1 cellular context compared by ENCODE assay signal in the genomic region with DNA sequence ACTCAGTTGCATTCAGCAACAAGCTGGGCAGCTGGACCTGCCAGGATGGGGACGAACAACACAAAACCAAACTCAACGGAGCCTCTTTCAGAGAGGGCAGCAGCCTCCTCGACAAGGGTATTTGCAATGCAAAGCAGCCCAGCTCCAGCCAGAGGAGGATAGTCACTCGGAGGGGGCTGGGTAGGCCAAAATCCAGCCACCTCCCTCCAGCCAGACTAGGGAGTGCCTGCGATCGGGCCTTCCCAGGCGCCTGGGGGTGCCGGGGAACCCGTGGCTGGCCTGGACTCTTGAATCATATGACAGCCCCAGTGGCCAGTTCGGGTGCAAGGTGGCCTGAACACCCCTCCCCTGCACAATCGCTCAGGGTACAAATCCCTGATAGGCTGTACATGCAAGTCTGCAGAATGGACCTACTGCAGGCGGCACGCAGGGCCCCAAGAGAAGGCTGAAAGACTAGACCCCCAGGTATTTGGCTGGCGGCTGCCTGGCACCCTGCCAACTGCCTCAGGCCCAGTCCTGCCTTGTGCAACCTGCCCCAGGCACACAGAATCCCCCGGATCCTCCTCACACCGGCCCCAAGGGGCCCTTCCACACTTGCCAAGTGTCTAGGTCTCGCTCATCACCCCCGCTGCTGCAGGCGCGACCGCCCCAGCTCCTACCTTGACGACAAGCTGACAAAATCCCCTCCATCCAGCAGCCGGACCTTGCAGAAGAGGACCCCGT.
A peak's percentile ranks its signal among the peaks of the same experiment; 100 is the strongest.
TF ChIP-seq lines count a peak whose summit lies in the region.

No MANE protein-coding gene starts in this region.

TF ChIP-seq in HepG2, 621 proteins besides CTCF, POLR2A, EP300 and RAD21 (continued from another document and continues in another):
- TF ChIP-seq, protein P1, sequence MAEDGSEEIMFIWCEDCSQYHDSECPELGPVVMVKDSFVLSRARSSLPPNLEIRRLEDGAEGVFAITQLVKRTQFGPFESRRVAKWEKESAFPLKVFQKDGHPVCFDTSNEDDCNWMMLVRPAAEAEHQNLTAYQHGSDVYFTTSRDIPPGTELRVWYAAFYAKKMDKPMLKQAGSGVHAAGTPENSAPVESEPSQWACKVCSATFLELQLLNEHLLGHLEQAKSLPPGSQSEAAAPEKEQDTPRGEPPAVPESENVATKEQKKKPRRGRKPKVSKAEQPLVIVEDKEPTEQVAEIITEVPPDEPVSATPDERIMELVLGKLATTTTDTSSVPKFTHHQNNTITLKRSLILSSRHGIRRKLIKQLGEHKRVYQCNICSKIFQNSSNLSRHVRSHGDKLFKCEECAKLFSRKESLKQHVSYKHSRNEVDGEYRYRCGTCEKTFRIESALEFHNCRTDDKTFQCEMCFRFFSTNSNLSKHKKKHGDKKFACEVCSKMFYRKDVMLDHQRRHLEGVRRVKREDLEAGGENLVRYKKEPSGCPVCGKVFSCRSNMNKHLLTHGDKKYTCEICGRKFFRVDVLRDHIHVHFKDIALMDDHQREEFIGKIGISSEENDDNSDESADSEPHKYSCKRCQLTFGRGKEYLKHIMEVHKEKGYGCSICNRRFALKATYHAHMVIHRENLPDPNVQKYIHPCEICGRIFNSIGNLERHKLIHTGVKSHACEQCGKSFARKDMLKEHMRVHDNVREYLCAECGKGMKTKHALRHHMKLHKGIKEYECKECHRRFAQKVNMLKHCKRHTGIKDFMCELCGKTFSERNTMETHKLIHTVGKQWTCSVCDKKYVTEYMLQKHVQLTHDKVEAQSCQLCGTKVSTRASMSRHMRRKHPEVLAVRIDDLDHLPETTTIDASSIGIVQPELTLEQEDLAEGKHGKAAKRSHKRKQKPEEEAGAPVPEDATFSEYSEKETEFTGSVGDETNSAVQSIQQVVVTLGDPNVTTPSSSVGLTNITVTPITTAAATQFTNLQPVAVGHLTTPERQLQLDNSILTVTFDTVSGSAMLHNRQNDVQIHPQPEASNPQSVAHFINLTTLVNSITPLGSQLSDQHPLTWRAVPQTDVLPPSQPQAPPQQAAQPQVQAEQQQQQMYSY (CRISPR knock-in tag; IDR thresholded peaks at IDR 0.05), result no peak
- no peak for TF ChIP-seq ELF3 (CRISPR knock-in tag; IDR thresholded peaks at IDR 0.05)
- no peak for TF ChIP-seq ZZZ3 (CRISPR knock-in tag; IDR thresholded peaks at IDR 0.05; ENCODE audit: borderline replicate concordance)
- TF ChIP-seq CEBPB (IDR thresholded peaks at IDR 0.05; ENCODE audit: borderline replicate concordance, low read depth, low read length), result peak; percentile 57
- TF ChIP-seq ARNT (IDR thresholded peaks at IDR 0.05), result no peak
- TF ChIP-seq ZNF891 (CRISPR knock-in tag; IDR thresholded peaks at IDR 0.05), result no peak
- no peak for TF ChIP-seq MATR3 (CRISPR knock-in tag; IDR thresholded peaks at IDR 0.05)
- TF ChIP-seq FOXP1 (IDR thresholded peaks at IDR 0.05), result no peak
- no peak for TF ChIP-seq FOXP1 (CRISPR knock-in tag; IDR thresholded peaks at IDR 0.05)
- TF ChIP-seq ZNF20 (CRISPR knock-in tag; IDR thresholded peaks at IDR 0.05), result no peak
- TF ChIP-seq, protein P2, sequence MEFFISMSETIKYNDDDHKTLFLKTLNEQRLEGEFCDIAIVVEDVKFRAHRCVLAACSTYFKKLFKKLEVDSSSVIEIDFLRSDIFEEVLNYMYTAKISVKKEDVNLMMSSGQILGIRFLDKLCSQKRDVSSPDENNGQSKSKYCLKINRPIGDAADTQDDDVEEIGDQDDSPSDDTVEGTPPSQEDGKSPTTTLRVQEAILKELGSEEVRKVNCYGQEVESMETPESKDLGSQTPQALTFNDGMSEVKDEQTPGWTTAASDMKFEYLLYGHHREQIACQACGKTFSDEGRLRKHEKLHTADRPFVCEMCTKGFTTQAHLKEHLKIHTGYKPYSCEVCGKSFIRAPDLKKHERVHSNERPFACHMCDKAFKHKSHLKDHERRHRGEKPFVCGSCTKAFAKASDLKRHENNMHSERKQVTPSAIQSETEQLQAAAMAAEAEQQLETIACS (CRISPR knock-in tag; IDR thresholded peaks at IDR 0.05), result no peak
- TF ChIP-seq RORA (CRISPR knock-in tag; IDR thresholded peaks at IDR 0.05), result no peak
- TF ChIP-seq ZFY (CRISPR knock-in tag; IDR thresholded peaks at IDR 0.05), result no peak
- TF ChIP-seq RFX5 (IDR thresholded peaks at IDR 0.05; ENCODE audit: low read depth, low read length), result no peak
- TF ChIP-seq ZBTB42 (CRISPR knock-in tag; IDR thresholded peaks at IDR 0.05), result no peak
- TF ChIP-seq, protein P3, sequence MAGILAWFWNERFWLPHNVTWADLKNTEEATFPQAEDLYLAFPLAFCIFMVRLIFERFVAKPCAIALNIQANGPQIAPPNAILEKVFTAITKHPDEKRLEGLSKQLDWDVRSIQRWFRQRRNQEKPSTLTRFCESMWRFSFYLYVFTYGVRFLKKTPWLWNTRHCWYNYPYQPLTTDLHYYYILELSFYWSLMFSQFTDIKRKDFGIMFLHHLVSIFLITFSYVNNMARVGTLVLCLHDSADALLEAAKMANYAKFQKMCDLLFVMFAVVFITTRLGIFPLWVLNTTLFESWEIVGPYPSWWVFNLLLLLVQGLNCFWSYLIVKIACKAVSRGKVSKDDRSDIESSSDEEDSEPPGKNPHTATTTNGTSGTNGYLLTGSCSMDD (CRISPR knock-in tag; IDR thresholded peaks at IDR 0.05), result no peak
- peak; percentile 30; the same call in 1 of the 2 replicates for TF ChIP-seq HIVEP1 (CRISPR knock-in tag; IDR thresholded peaks at IDR 0.05)
- no peak for TF ChIP-seq RARG (CRISPR knock-in tag; IDR thresholded peaks at IDR 0.05; ENCODE audit: low read depth)
- TF ChIP-seq, protein P4, sequence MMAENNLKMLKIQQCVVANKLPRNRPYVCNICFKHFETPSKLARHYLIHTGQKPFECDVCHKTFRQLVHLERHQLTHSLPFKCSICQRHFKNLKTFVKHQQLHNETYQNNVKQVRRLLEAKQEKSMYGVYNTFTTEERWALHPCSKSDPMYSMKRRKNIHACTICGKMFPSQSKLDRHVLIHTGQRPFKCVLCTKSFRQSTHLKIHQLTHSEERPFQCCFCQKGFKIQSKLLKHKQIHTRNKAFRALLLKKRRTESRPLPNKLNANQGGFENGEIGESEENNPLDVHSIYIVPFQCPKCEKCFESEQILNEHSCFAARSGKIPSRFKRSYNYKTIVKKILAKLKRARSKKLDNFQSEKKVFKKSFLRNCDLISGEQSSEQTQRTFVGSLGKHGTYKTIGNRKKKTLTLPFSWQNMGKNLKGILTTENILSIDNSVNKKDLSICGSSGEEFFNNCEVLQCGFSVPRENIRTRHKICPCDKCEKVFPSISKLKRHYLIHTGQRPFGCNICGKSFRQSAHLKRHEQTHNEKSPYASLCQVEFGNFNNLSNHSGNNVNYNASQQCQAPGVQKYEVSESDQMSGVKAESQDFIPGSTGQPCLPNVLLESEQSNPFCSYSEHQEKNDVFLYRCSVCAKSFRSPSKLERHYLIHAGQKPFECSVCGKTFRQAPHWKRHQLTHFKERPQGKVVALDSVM (CRISPR knock-in tag; IDR thresholded peaks at IDR 0.05), result peak; percentile 43; the same call in 1 of the 2 replicates
- TF ChIP-seq SRY (CRISPR knock-in tag; IDR thresholded peaks at IDR 0.05), result no peak
- peak; percentile 43; the same call in 1 of the 2 replicates for TF ChIP-seq MEIS2 (CRISPR knock-in tag; IDR thresholded peaks at IDR 0.05)
- TF ChIP-seq, protein P5, sequence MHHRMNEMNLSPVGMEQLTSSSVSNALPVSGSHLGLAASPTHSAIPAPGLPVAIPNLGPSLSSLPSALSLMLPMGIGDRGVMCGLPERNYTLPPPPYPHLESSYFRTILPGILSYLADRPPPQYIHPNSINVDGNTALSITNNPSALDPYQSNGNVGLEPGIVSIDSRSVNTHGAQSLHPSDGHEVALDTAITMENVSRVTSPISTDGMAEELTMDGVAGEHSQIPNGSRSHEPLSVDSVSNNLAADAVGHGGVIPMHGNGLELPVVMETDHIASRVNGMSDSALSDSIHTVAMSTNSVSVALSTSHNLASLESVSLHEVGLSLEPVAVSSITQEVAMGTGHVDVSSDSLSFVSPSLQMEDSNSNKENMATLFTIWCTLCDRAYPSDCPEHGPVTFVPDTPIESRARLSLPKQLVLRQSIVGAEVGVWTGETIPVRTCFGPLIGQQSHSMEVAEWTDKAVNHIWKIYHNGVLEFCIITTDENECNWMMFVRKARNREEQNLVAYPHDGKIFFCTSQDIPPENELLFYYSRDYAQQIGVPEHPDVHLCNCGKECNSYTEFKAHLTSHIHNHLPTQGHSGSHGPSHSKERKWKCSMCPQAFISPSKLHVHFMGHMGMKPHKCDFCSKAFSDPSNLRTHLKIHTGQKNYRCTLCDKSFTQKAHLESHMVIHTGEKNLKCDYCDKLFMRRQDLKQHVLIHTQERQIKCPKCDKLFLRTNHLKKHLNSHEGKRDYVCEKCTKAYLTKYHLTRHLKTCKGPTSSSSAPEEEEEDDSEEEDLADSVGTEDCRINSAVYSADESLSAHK (CRISPR knock-in tag; IDR thresholded peaks at IDR 0.05; ENCODE audit: borderline replicate concordance), result no peak
- TF ChIP-seq ZNF598 (CRISPR knock-in tag; IDR thresholded peaks at IDR 0.05; ENCODE audit: borderline replicate concordance), result no peak
- TF ChIP-seq ZNF224 (CRISPR knock-in tag; IDR thresholded peaks at IDR 0.05), result no peak
- no peak for TF ChIP-seq ZNF33A (CRISPR knock-in tag; IDR thresholded peaks at IDR 0.05; ENCODE audit: borderline replicate concordance)
- TF ChIP-seq RFX3 (CRISPR knock-in tag; IDR thresholded peaks at IDR 0.05), result no peak
- TF ChIP-seq ZNF788 (CRISPR knock-in tag; IDR thresholded peaks at IDR 0.05; ENCODE audit: borderline replicate concordance), result no peak
- TF ChIP-seq TEAD3 (CRISPR knock-in tag; optimal IDR thresholded peaks at IDR 0.05; ENCODE audit: borderline replicate concordance), result peak; percentile 43
- 0 out of 2 replicates have a peak, but pooled peaks have one; percentile 6 for TF ChIP-seq ZNF670 (CRISPR knock-in tag; IDR thresholded peaks at IDR 0.05; ENCODE audit: borderline replicate concordance)
- TF ChIP-seq MAFG (CRISPR knock-in tag; IDR thresholded peaks at IDR 0.05), result no peak
- TF ChIP-seq ERF (CRISPR knock-in tag; IDR thresholded peaks at IDR 0.05), result no peak
- TF ChIP-seq PRMT3 (CRISPR knock-in tag; IDR thresholded peaks at IDR 0.05; ENCODE audit: borderline replicate concordance, low read depth), result no peak
- TF ChIP-seq EHMT2 (IDR thresholded peaks at IDR 0.05; ENCODE audit: borderline replicate concordance, low read depth, low read length), result no peak
- TF ChIP-seq, protein P6, sequence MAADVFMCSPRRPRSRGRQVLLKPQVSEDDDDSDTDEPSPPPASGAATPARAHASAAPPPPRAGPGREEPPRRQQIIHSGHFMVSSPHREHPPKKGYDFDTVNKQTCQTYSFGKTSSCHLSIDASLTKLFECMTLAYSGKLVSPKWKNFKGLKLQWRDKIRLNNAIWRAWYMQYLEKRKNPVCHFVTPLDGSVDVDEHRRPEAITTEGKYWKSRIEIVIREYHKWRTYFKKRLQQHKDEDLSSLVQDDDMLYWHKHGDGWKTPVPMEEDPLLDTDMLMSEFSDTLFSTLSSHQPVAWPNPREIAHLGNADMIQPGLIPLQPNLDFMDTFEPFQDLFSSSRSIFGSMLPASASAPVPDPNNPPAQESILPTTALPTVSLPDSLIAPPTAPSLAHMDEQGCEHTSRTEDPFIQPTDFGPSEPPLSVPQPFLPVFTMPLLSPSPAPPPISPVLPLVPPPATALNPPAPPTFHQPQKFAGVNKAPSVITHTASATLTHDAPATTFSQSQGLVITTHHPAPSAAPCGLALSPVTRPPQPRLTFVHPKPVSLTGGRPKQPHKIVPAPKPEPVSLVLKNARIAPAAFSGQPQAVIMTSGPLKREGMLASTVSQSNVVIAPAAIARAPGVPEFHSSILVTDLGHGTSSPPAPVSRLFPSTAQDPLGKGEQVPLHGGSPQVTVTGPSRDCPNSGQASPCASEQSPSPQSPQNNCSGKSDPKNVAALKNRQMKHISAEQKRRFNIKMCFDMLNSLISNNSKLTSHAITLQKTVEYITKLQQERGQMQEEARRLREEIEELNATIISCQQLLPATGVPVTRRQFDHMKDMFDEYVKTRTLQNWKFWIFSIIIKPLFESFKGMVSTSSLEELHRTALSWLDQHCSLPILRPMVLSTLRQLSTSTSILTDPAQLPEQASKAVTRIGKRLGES (CRISPR knock-in tag; IDR thresholded peaks at IDR 0.05; ENCODE audit: borderline replicate concordance), result no peak
- no peak for TF ChIP-seq CBX5 (CRISPR knock-in tag; IDR thresholded peaks at IDR 0.05; ENCODE audit: borderline replicate concordance)
- TF ChIP-seq, protein P7, sequence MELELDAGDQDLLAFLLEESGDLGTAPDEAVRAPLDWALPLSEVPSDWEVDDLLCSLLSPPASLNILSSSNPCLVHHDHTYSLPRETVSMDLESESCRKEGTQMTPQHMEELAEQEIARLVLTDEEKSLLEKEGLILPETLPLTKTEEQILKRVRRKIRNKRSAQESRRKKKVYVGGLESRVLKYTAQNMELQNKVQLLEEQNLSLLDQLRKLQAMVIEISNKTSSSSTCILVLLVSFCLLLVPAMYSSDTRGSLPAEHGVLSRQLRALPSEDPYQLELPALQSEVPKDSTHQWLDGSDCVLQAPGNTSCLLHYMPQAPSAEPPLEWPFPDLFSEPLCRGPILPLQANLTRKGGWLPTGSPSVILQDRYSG (CRISPR knock-in tag; IDR thresholded peaks at IDR 0.05), result no peak
- TF ChIP-seq SRF (IDR thresholded peaks at IDR 0.05; ENCODE audit: low read depth, low read length), result no peak
- TF ChIP-seq CCDC6 (CRISPR knock-in tag; IDR thresholded peaks at IDR 0.05), result no peak
- TF ChIP-seq ZNF549 (CRISPR knock-in tag; IDR thresholded peaks at IDR 0.05), result no peak
- TF ChIP-seq, protein P8, sequence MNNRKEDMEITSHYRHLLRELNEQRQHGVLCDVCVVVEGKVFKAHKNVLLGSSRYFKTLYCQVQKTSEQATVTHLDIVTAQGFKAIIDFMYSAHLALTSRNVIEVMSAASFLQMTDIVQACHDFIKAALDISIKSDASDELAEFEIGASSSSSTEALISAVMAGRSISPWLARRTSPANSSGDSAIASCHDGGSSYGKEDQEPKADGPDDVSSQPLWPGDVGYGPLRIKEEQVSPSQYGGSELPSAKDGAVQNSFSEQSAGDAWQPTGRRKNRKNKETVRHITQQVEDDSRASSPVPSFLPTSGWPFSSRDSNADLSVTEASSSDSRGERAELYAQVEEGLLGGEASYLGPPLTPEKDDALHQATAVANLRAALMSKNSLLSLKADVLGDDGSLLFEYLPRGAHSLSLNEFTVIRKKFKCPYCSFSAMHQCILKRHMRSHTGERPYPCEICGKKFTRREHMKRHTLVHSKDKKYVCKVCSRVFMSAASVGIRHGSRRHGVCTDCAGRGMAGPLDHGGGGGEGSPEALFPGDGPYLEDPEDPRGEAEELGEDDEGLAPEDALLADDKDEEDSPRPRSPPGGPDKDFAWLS (CRISPR knock-in tag; IDR thresholded peaks at IDR 0.05; ENCODE audit: borderline replicate concordance), result no peak
- no peak for TF ChIP-seq HOXA3 (CRISPR knock-in tag; IDR thresholded peaks at IDR 0.05)
- no peak for TF ChIP-seq ZNF3 (CRISPR knock-in tag; IDR thresholded peaks at IDR 0.05)
- TF ChIP-seq ELF4 (CRISPR knock-in tag; IDR thresholded peaks at IDR 0.05; ENCODE audit: borderline replicate concordance), result no peak
- TF ChIP-seq, protein P9, sequence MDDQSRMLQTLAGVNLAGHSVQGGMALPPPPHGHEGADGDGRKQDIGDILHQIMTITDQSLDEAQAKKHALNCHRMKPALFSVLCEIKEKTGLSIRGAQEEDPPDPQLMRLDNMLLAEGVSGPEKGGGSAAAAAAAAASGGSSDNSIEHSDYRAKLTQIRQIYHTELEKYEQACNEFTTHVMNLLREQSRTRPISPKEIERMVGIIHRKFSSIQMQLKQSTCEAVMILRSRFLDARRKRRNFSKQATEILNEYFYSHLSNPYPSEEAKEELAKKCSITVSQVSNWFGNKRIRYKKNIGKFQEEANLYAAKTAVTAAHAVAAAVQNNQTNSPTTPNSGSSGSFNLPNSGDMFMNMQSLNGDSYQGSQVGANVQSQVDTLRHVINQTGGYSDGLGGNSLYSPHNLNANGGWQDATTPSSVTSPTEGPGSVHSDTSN (CRISPR knock-in tag; IDR thresholded peaks at IDR 0.05; ENCODE audit: borderline replicate concordance), result no peak
- TF ChIP-seq GTF3A (CRISPR knock-in tag; conservative IDR thresholded peaks at IDR 0.05), result 0 out of 2 replicates have a peak, but pooled peaks have one; percentile 39
- TF ChIP-seq ZNF333 (CRISPR knock-in tag; IDR thresholded peaks at IDR 0.05; ENCODE audit: borderline replicate concordance), result no peak
- TF ChIP-seq HNRNPK (IDR thresholded peaks at IDR 0.05; ENCODE audit: low read depth, low read length, poor library complexity, severe bottlenecking), result no peak
